In genomic region chr9:37942616-37943328, GRCh38 we compare ENCODE assay signal across 15 cellular contexts. TPM values are rescaled to one million over a fixed set of nuclear protein-coding genes. Genes with fewer than 3 reads are reported as not detected.
DNase-seq lines count a peak whose midpoint lies in the region; ATAC-seq, FAIRE-seq and TF ChIP-seq lines count a peak whose summit lies in the region.
"Had no signal": no experiment of that assay in that cellular context is flagged by ENCODE, and none has a peak within 500 bp of the region (broad histone marks: within the 10 kb centered on the region; RNA-seq: fewer than 3 reads in every experiment).

No MANE protein-coding gene starts in this region.

- H2AFZ ChIP-seq in HCT116 (ENCODE audit: low read depth, low read length, poor library complexity, severe bottlenecking) (no peak overlapping the region), astrocyte (ENCODE audit: low read depth, low read length) (no peak overlapping the region), keratinocyte (ENCODE audit: control insufficient read depth, low read length) (no peak overlapping the region), smooth muscle cell (ENCODE audit: low read depth) (no peak overlapping the region)

- no peaks in the 10 kb centered on the region for H3K9me3 Mint-ChIP-seq in astrocyte (ENCODE audit: unreplicated experiment)
- H3K9me3 Mint-ChIP-seq: stimulated activated naive CD8-positive, alpha-beta T cell treated with anti-CD3 and anti-CD28 coated beads, Interleukin-15, amount 100 ng/mL, for 72 hours; T-helper 1 cell treated with Interleukin-12 subunit alpha and Interleukin-12 subunit beta and Interleukin-4 antibody, amounts not matched to agents 30 μg/mL and 1 μg/mL, for 36 hours had no signal

- no peak for TF ChIP-seq RAD21 in HCT116 (IDR thresholded peaks at IDR 0.05; ENCODE audit: low read depth)

- H3K4me2 ChIP-seq in HCT116 (ENCODE audit: low read length): peak overlapping the region; percentile 73
- peak overlapping the region; percentile 63 for H3K4me2 ChIP-seq in astrocyte (ENCODE audit: low read length)
- H3K4me2 ChIP-seq in keratinocyte (ENCODE audit: control insufficient read depth, extremely low read depth, insufficient read depth, low read depth, low read length): peak overlapping the region; percentile 4
- peak overlapping the region; percentile 57 for H3K4me2 ChIP-seq in smooth muscle cell
- H3K4me2 ChIP-seq: BLaER1 treated with 17β-estradiol and CSF1 and Interleukin-3, amounts not matched to agents 10 nM and 100 nM had no signal

- peak overlapping the region; percentile 98 for H3K27ac Mint-ChIP-seq in astrocyte (ENCODE audit: unreplicated experiment)
- H3K27ac Mint-ChIP-seq: T-helper 1 cell treated with Interleukin-12 subunit alpha and Interleukin-12 subunit beta and Interleukin-4 antibody, amounts not matched to agents 30 μg/mL and 1 μg/mL, for 36 hours had no signal

- peaks cover 63% of the 10 kb centered on the region for H3K4me1 Mint-ChIP-seq in astrocyte (ENCODE audit: low read depth, unreplicated experiment)
- H3K4me1 Mint-ChIP-seq: stimulated activated naive CD8-positive, alpha-beta T cell treated with anti-CD3 and anti-CD28 coated beads, Interleukin-15, amount 100 ng/mL, for 72 hours had no signal

- H3K4me1 ChIP-seq in HCT116 (ENCODE audit: control insufficient read depth in 1 of 2, insufficient read depth in 2 of 2, low read length in 2 of 2) (peaks cover 63 to 81% of the 10 kb centered on the region in 2 experiments), astrocyte (ENCODE audit: insufficient read depth, low read length) (peaks cover 68% of the 10 kb centered on the region), keratinocyte (ENCODE audit: control insufficient read depth, extremely low read depth, insufficient read depth, low read length) (peaks cover 50% of the 10 kb centered on the region), smooth muscle cell (ENCODE audit: low read depth) (peaks cover 30% of the 10 kb centered on the region)

- H3K79me2 ChIP-seq in HCT116 (ENCODE audit: insufficient read depth, low read length): no peaks in the 10 kb centered on the region
- peaks cover 33% of the 10 kb centered on the region for H3K79me2 ChIP-seq in astrocyte (ENCODE audit: insufficient read depth, low read length)
- H3K79me2 ChIP-seq in keratinocyte (ENCODE audit: control insufficient read depth, insufficient read depth, low read length): peaks cover 3% of the 10 kb centered on the region
- H3K79me2 ChIP-seq in smooth muscle cell (ENCODE audit: low read depth): peaks cover 4% of the 10 kb centered on the region

- RAD21 ChIA-PET in HCT116 (lab: Charles Lee; ENCODE audit: low non-redundant PET in 1 of 2, low total read pairs in 2 of 2, uncharacterized antibody in 2 of 2, unreplicated experiment in 2 of 2): no interaction called here

- FAIRE-seq in astrocyte (lab: Jason Lieb, UNC): no peak
- peak; percentile 69 for FAIRE-seq in keratinocyte (lab: Jason Lieb, UNC)

- CTCF ChIA-PET in HCT116 (lab: Charles Lee): interaction anchor here (1.0 kb wide), 1 partner anchor 29 kb away, joined by 3 read pairs; no protein-coding TSS in a partner anchor

- peaks cover 39% of the 10 kb centered on the region for H3K36me3 Mint-ChIP-seq in astrocyte (ENCODE audit: low read depth, unreplicated experiment)

- no TSS peak for BruUV-seq in HCT116 (replicated peaks; lab: Mats Ljungman, UMichigan)

- H3K27me3 ChIP-seq in HCT116 (ENCODE audit: insufficient read depth, low read length): no peaks in the 10 kb centered on the region
- H3K27me3 ChIP-seq in astrocyte (ENCODE audit: insufficient read depth, low read length): no peaks in the 10 kb centered on the region
- no peaks in the 10 kb centered on the region for H3K27me3 ChIP-seq in keratinocyte (ENCODE audit: control insufficient read depth, extremely low read depth, insufficient read depth, low read length)
- no peaks in the 10 kb centered on the region for H3K27me3 ChIP-seq in smooth muscle cell (ENCODE audit: low read depth)
- H3K27me3 ChIP-seq: BLaER1 treated with 17β-estradiol and CSF1 and Interleukin-3, amounts not matched to agents 10 nM and 100 nM; esophagus squamous epithelium; heart left ventricle had no signal

- H4K20me1 ChIP-seq in HCT116 (ENCODE audit: insufficient read depth) (no peaks in the 10 kb centered on the region; the same call in 1 of the 2 replicates), astrocyte (ENCODE audit: insufficient read depth, low read length) (no peaks in the 10 kb centered on the region), keratinocyte (ENCODE audit: control insufficient read depth, extremely low read depth, insufficient read depth, low read length) (no peaks in the 10 kb centered on the region), smooth muscle cell (ENCODE audit: low read depth) (no peaks in the 10 kb centered on the region)

- peaks cover 34% of the 10 kb centered on the region for H3F3A ChIP-seq in smooth muscle cell (ENCODE audit: low read depth)

- no peaks in the 10 kb centered on the region for H3K27me3 Mint-ChIP-seq in astrocyte (ENCODE audit: low read depth, unreplicated experiment)
- H3K27me3 Mint-ChIP-seq: stimulated activated naive CD8-positive, alpha-beta T cell treated with anti-CD3 and anti-CD28 coated beads, Interleukin-15, amount 100 ng/mL, for 72 hours had no signal

- no peaks in the 10 kb centered on the region for H3K9me2 ChIP-seq in HCT116 (ENCODE audit: insufficient read depth)

- no peak for TF ChIP-seq CTCF in HCT116 (IDR thresholded peaks at IDR 0.05 in 2 of 3, conservative IDR thresholded peaks at IDR 0.05 in 1 of 3; ENCODE audit: borderline replicate concordance in 1 of 3, insufficient read depth in 1 of 3, low read depth in 2 of 3, low read length in 2 of 3)
- TF ChIP-seq CTCF in astrocyte (IDR thresholded peaks at IDR 0.05; ENCODE audit: insufficient read depth, low read depth, low read length): no peak
- no peak for TF ChIP-seq CTCF in keratinocyte (optimal IDR thresholded peaks at IDR 0.05 in 1 of 3, IDR thresholded peaks at IDR 0.05 in 1 of 3, conservative IDR thresholded peaks at IDR 0.05 in 1 of 3; ENCODE audit: extremely low read depth in 1 of 3, insufficient read depth in 2 of 3, low read length in 3 of 3)
- TF ChIP-seq CTCF in smooth muscle cell (IDR thresholded peaks at IDR 0.05; ENCODE audit: borderline replicate concordance, insufficient read depth, poor library complexity, severe bottlenecking): no peak

- H3K4me3 ChIP-seq in HCT116 (replicated peaks in 1 of 2; ENCODE audit: low read depth in 1 of 2, low read length in 2 of 2): no peak overlapping the region
- no peak overlapping the region for H3K4me3 ChIP-seq in astrocyte (ENCODE audit: insufficient read depth, low read depth, low read length)
- H3K4me3 ChIP-seq in keratinocyte (ENCODE audit: control insufficient read depth in 2 of 3, extremely low read depth in 1 of 3, insufficient read depth in 2 of 3, low read depth in 1 of 3, low read length in 3 of 3): no peak overlapping the region
- H3K4me3 ChIP-seq in smooth muscle cell: no peak overlapping the region
- H3K4me3 ChIP-seq: BLaER1 treated with 17β-estradiol and CSF1 and Interleukin-3, amounts not matched to agents 10 nM and 100 nM; esophagus squamous epithelium; heart left ventricle had no signal

- DNase-seq in HCT116 (ENCODE audit: low read depth, low spot score) (no peak), astrocyte (ENCODE audit: low read depth) (no peak), keratinocyte (ENCODE audit: low read depth, low spot score) (no peak), smooth muscle cell (lab: John Stamatoyannopoulos, UW; ENCODE audit: unreplicated experiment) (no peak), NK-92 (lab: John Stamatoyannopoulos, UW; ENCODE audit: unreplicated experiment) (no peak), SW 1271 (lab: John Stamatoyannopoulos, UW) (no peak)
- DNase-seq: DMS79; esophagus squamous epithelium; NCI-H146; NCI-H510A treated with DMSO at 0.1 percent for 48 hours; stimulated activated naive CD8-positive, alpha-beta T cell treated with anti-CD3 and anti-CD28 coated beads, Interleukin-15, amount 100 ng/mL, for 72 hours had no signal

- dilution Hi-C loops in keratinocyte (cut with MboI; ENCODE audit: extremely low pct_ligation_motif_present, low sequenced_read_pairs): no loop called here

- peak; percentile 52 for ATAC-seq in HCT116
- ATAC-seq in HG03378 (IDR thresholded peaks at IDR 0.05; ENCODE audit: unreplicated experiment): no peak
- ATAC-seq: stimulated activated naive CD8-positive, alpha-beta T cell treated with anti-CD3 and anti-CD28 coated beads, Interleukin-15, amount 100 ng/mL, for 72 hours had no signal

- H3K9me3 ChIP-seq in HCT116 (ENCODE audit: control insufficient read depth in 1 of 2, insufficient read depth in 1 of 2, low read depth in 1 of 2, low read length in 2 of 2) (no peaks in the 10 kb centered on the region), astrocyte (ENCODE audit: insufficient read depth, low read depth, low read length) (no peaks in the 10 kb centered on the region), keratinocyte (ENCODE audit: control insufficient read depth, low read depth, low read length) (no peaks in the 10 kb centered on the region), smooth muscle cell (replicated peaks; ENCODE audit: low read depth) (no peaks in the 10 kb centered on the region)
- H3K9me3 ChIP-seq: BLaER1 treated with 17β-estradiol and CSF1 and Interleukin-3, amounts not matched to agents 10 nM and 100 nM; esophagus squamous epithelium; heart left ventricle had no signal

- intact Hi-C loops in HCT116 (cut with micrococcal nuclease): no loop called here

- POLR2A ChIA-PET in HCT116 (lab: Charles Lee): interaction anchor here (0.9 kb wide), 1 partner anchor 12 kb away, joined by 3 read pairs; no protein-coding TSS in a partner anchor

- H3K9me1 ChIP-seq in keratinocyte (ENCODE audit: control insufficient read depth, extremely low read depth, insufficient read depth, low read length): peaks cover 11% of the 10 kb centered on the region

- H3K36me3 ChIP-seq in HCT116 (ENCODE audit: control insufficient read depth in 1 of 2, insufficient read depth in 2 of 2, low read length in 2 of 2) (peaks cover 0 to 17% of the 10 kb centered on the region in 2 experiments; a peak in 1 of 4 replicates), astrocyte (ENCODE audit: insufficient read depth, low read length) (peaks cover 8% of the 10 kb centered on the region), keratinocyte (ENCODE audit: control insufficient read depth in 2 of 2, extremely low read depth in 1 of 2, insufficient read depth in 2 of 2, low read length in 2 of 2) (peaks cover 43 to 48% of the 10 kb centered on the region in 2 experiments), smooth muscle cell (ENCODE audit: low read depth) (no peaks in the 10 kb centered on the region)

- peak overlapping the region; percentile 88 for H3K27ac ChIP-seq in HCT116 (ENCODE audit: low read depth, low read length)
- peak overlapping the region; percentile 67 for H3K27ac ChIP-seq in astrocyte (ENCODE audit: low read depth, low read length)
- H3K27ac ChIP-seq in keratinocyte (ENCODE audit: control insufficient read depth, insufficient read depth, low read length): peak overlapping the region; percentile 63
- peak overlapping the region; percentile 82 for H3K27ac ChIP-seq in smooth muscle cell (ENCODE audit: low read depth)
- H3K27ac ChIP-seq: BLaER1 treated with 17β-estradiol and CSF1 and Interleukin-3, amounts not matched to agents 10 nM and 100 nM had no signal

- no peak overlapping the region; the same call in 1 of the 2 replicates for H3K9ac ChIP-seq in HCT116 (ENCODE audit: low read length)
- H3K9ac ChIP-seq in astrocyte (ENCODE audit: low read length): peak overlapping the region; percentile 44
- no peak overlapping the region for H3K9ac ChIP-seq in keratinocyte (ENCODE audit: control insufficient read depth, extremely low read depth, insufficient read depth, low read length)
- H3K9ac ChIP-seq in smooth muscle cell (ENCODE audit: low read depth): no peak overlapping the region
- H3K9ac ChIP-seq: BLaER1 treated with 17β-estradiol and CSF1 and Interleukin-3, amounts not matched to agents 10 nM and 100 nM had no signal

- no peak overlapping the region for H3K4me3 Mint-ChIP-seq in astrocyte (ENCODE audit: unreplicated experiment)
- H3K4me3 Mint-ChIP-seq: stimulated activated naive CD8-positive, alpha-beta T cell treated with anti-CD3 and anti-CD28 coated beads, Interleukin-15, amount 100 ng/mL, for 72 hours; T-helper 1 cell treated with Interleukin-12 subunit alpha and Interleukin-12 subunit beta and Interleukin-4 antibody, amounts not matched to agents 30 μg/mL and 1 μg/mL, for 36 hours had no signal

- 90% methylated on average over 12 of the region's 12 CpGs for WGBS in smooth muscle cell (ENCODE audit: low lambda C conversion rate)

- TF ChIP-seq POLR2A in HCT116 (IDR thresholded peaks at IDR 0.05; ENCODE audit: borderline replicate concordance, extremely low read depth, insufficient read depth, insufficient read length): no peak

RNA-seq across cellular contexts. Expression of gene SLC25A51, which starts 38.8 kb away (rescaled TPM):
- total RNA-seq in HCT116 (2021; ENCODE audit: unreplicated experiment) (27.3 TPM), astrocyte (37.1 and 39.6 TPM in 2 replicates), smooth muscle cell (32.0 and 42.9 TPM in 2 replicates)
- 11.8 and 14.6 TPM in 2 replicates for polyA plus RNA-seq in HCT116 (2012)
- polyA plus RNA-seq in keratinocyte (19.5 to 31.8 TPM (median 22.2 TPM) in 3 replicates), smooth muscle cell (6.5 and 13.0 TPM in 2 replicates)
- polyA plus RNA-seq in keratinocyte (2011; ENCODE audit: low read depth): 2.2 TPM
- 15.5 and 23.1 TPM in 2 replicates for polyA plus RNA-seq in keratinocyte (2011; cell fraction: cytosol; rRNA removed)
- 22.0 and 22.4 TPM in 2 replicates for polyA plus RNA-seq in keratinocyte (2011; cell fraction: nucleus; rRNA removed)
- 10.5 and 15.1 TPM in 2 replicates for polyA plus RNA-seq in keratinocyte (2012; ENCODE audit: low replicate concordance)
- polyA minus RNA-seq in keratinocyte: 39.0 to 66.1 TPM (median 46.3 TPM) in 3 replicates
- polyA minus RNA-seq in keratinocyte (2011; cell fraction: cytosol; rRNA and poly(A)+ RNA removed): 34.7 TPM
- polyA minus RNA-seq in keratinocyte (2011; cell fraction: nucleus; rRNA and poly(A)+ RNA removed): 20.3 and 47.3 TPM in 2 replicates

Comparison
In these comparisons a context has a peak if more than half of its experiments do, and no peak if none do; other contexts are left out.
1. H3K4me2 ChIP-seq: peak in every context shown above with its lines; median percentile 73 in HCT116; 63 in astrocyte; 57 in smooth muscle cell; 4 in keratinocyte.